Comparison of ENCODE assay signal across 16 cellular contexts in genomic region chr7:48390381-48391327, GRCh38.
DNase-seq lines count a peak whose midpoint lies in the region; ATAC-seq, FAIRE-seq and TF ChIP-seq lines count a peak whose summit lies in the region.
"Had no signal": no experiment of that assay in that cellular context is flagged by ENCODE, and none has a peak within 500 bp of the region (broad histone marks: within the 10 kb centered on the region; RNA-seq: fewer than 3 reads in every experiment).

No MANE protein-coding gene starts in this region.

- H2AFZ ChIP-seq in mesenchymal stem cell (ENCODE audit: low read depth, low read length) (no peak overlapping the region), osteoblast (ENCODE audit: low read length) (no peak overlapping the region)
- H2AFZ ChIP-seq: hepatocyte had no signal

- 64% methylated on average over 4 of the region's 6 CpGs for WGBS in mesenchymal stem cell

- H3K27ac ChIP-seq in SK-N-MC (no peak overlapping the region), mesenchymal stem cell (ENCODE audit: low read length, poor library complexity, severe bottlenecking) (no peak overlapping the region), kidney (ENCODE audit: low read depth in 2 of 2, low read length in 2 of 2) (no peak overlapping the region), osteoblast (ENCODE audit: low read depth, low read length) (no peak overlapping the region)
- H3K27ac ChIP-seq: C4-2B, hepatocyte had no signal

- FAIRE-seq in kidney (lab: Jason Lieb, UNC) = no peak

- no peak overlapping the region for H3K4me3 ChIP-seq in Jurkat, Clone E6-1 (ENCODE audit: low read length)
- no peak overlapping the region for H3K4me3 ChIP-seq in SK-N-MC
- no peak overlapping the region for H3K4me3 ChIP-seq in mesenchymal stem cell (ENCODE audit: insufficient read depth in 1 of 2, low read depth in 1 of 2, low read length in 2 of 2)
- no peak overlapping the region for H3K4me3 ChIP-seq in kidney (ENCODE audit: low read length in 2 of 2)
- no peak overlapping the region for H3K4me3 ChIP-seq in osteoblast (ENCODE audit: insufficient read depth, low read length)
- H3K4me3 ChIP-seq: hepatocyte had no signal

- H3K4ac ChIP-seq in mesenchymal stem cell (ENCODE audit: low read depth in 1 of 2, low read length in 2 of 2) = no peak overlapping the region

- peak; percentile 91 for DNase-seq in GF-D8 (lab: John Stamatoyannopoulos, UW)
- DNase-seq in Jurkat, Clone E6-1 (ENCODE audit: low read depth, low spot score) = peak; percentile 43
- peak; percentile 53 for DNase-seq in SK-N-MC (ENCODE audit: low read depth, low spot score)
- DNase-seq in mesenchymal stem cell = peak; percentile 1
- DNase-seq in kidney = no peak
- DNase-seq in osteoblast (ENCODE audit: insufficient read length, low spot score, missing footprints) = no peak
- DNase-seq: activated T-cell treated with anti-CD3 and anti-CD28 coated beads, Interleukin-2, amount 50 U/mL, for 24 hours; endodermal cell; NCI-H2171; SHP77 treated with DMSO at 0.1 percent for 48 hours; stimulated activated CD4-positive, alpha-beta T cell treated with anti-CD3 and anti-CD28 coated beads, Interleukin-4, amount 100 ng/mL, for 24 hours had no signal

- H2BK120ac ChIP-seq in mesenchymal stem cell (ENCODE audit: low read depth, low read length) = no peak overlapping the region

- TF ChIP-seq CTCF in kidney (IDR thresholded peaks at IDR 0.05; ENCODE audit: borderline replicate concordance, extremely low read depth, insufficient read depth) = no peak
- TF ChIP-seq CTCF in osteoblast (IDR thresholded peaks at IDR 0.05; ENCODE audit: extremely low read depth, low read depth, low read length) = no peak

- no peak overlapping the region for H4K91ac ChIP-seq in mesenchymal stem cell (ENCODE audit: low read length)

- H3K23ac ChIP-seq in mesenchymal stem cell (ENCODE audit: low read length in 2 of 2) = no peak overlapping the region

- no peaks in the 10 kb centered on the region for H3K79me2 ChIP-seq in osteoblast (ENCODE audit: insufficient read depth, low read length)
- H3K79me2 ChIP-seq: hepatocyte had no signal

- no peak for ATAC-seq in GM21447 (IDR thresholded peaks at IDR 0.05; ENCODE audit: unreplicated experiment)
- no peak for ATAC-seq in HG02938 (IDR thresholded peaks at IDR 0.05; ENCODE audit: unreplicated experiment)
- ATAC-seq: WTC11 had no signal

- no peak overlapping the region for H2BK5ac ChIP-seq in mesenchymal stem cell (ENCODE audit: low read depth, low read length, poor library complexity, severe bottlenecking)

- H3K18ac ChIP-seq in mesenchymal stem cell (ENCODE audit: low read depth in 1 of 2, low read length in 2 of 2) = no peak overlapping the region

- H3K27me3 ChIP-seq in mesenchymal stem cell (ENCODE audit: control insufficient read depth in 1 of 2, insufficient read depth in 1 of 2, low read length in 2 of 2) (no peaks in the 10 kb centered on the region), osteoblast (ENCODE audit: insufficient read depth, low read length) (no peaks in the 10 kb centered on the region)
- H3K27me3 ChIP-seq: hepatocyte had no signal

- no peaks in the 10 kb centered on the region for H4K20me1 ChIP-seq in osteoblast (ENCODE audit: insufficient read depth, low read length)

- H3K9me3 ChIP-seq in SK-N-MC (ENCODE audit: low read depth, low read length) = no peaks in the 10 kb centered on the region
- peaks cover 26% of the 10 kb centered on the region for H3K9me3 ChIP-seq in mesenchymal stem cell (ENCODE audit: control insufficient read depth, low read length)
- peaks cover 0 to 8% of the 10 kb centered on the region in 2 donors for H3K9me3 ChIP-seq in kidney (ENCODE audit: control insufficient read depth in 1 of 2, low read length in 2 of 2)
- no peaks in the 10 kb centered on the region for H3K9me3 ChIP-seq in osteoblast (ENCODE audit: low read depth, low read length)

- no peaks in the 10 kb centered on the region for H3K79me1 ChIP-seq in mesenchymal stem cell (replicated peaks; ENCODE audit: low read length, poor library complexity, severe bottlenecking)

- H4K8ac ChIP-seq in mesenchymal stem cell (ENCODE audit: low read length) = no peak overlapping the region

- intact Hi-C loops in kidney (cut with DNase I) = no loop called here

- no peak overlapping the region for H3K9ac ChIP-seq in SK-N-MC (ENCODE audit: insufficient read length)
- H3K9ac ChIP-seq in mesenchymal stem cell (ENCODE audit: low read length) = no peak overlapping the region
- no peak overlapping the region for H3K9ac ChIP-seq in kidney (ENCODE audit: low read length in 2 of 2)

- H2AK5ac ChIP-seq in mesenchymal stem cell (ENCODE audit: low read length, severe bottlenecking) = no peak overlapping the region

- no peaks in the 10 kb centered on the region for H3K36me3 ChIP-seq in SK-N-MC (ENCODE audit: insufficient read depth, low read length)
- H3K36me3 ChIP-seq in mesenchymal stem cell (ENCODE audit: control insufficient read depth in 1 of 2, insufficient read depth in 2 of 2, low read depth in 1 of 2, low read length in 2 of 2) = no peaks in the 10 kb centered on the region
- no peaks in the 10 kb centered on the region for H3K36me3 ChIP-seq in kidney (ENCODE audit: control insufficient read depth in 1 of 2, insufficient read depth in 2 of 2, low read length in 2 of 2)
- no peaks in the 10 kb centered on the region for H3K36me3 ChIP-seq in osteoblast (ENCODE audit: insufficient read depth, low read length)

- no peak overlapping the region for H2BK12ac ChIP-seq in mesenchymal stem cell (ENCODE audit: low read length in 2 of 2)

- peaks cover 3% of the 10 kb centered on the region for H3K4me1 ChIP-seq in mesenchymal stem cell (ENCODE audit: control insufficient read depth, insufficient read depth, low read depth, low read length)
- no peaks in the 10 kb centered on the region for H3K4me1 ChIP-seq in kidney (ENCODE audit: control insufficient read depth in 1 of 2, insufficient read depth in 1 of 2, low read depth in 1 of 2, low read length in 2 of 2)
- H3K4me1 ChIP-seq in osteoblast (ENCODE audit: insufficient read depth, low read length) = no peaks in the 10 kb centered on the region

- H3K4me2 ChIP-seq in mesenchymal stem cell (ENCODE audit: low read length, poor library complexity, severe bottlenecking) (no peak overlapping the region), osteoblast (ENCODE audit: insufficient read depth, low read length) (no peak overlapping the region)
- H3K4me2 ChIP-seq: hepatocyte had no signal

- no peak overlapping the region for H2BK15ac ChIP-seq in mesenchymal stem cell (ENCODE audit: low read depth, poor library complexity, severe bottlenecking)

- no peak overlapping the region for H3K14ac ChIP-seq in mesenchymal stem cell (ENCODE audit: low read length in 2 of 2)

Comparison
In these comparisons a context has a peak if more than half of its experiments do, and no peak if none do; other contexts are left out.
1. DNase-seq: peak in GF-D8 (single experiment), Jurkat, Clone E6-1 (single experiment), SK-N-MC (single experiment) and mesenchymal stem cell (single experiment); none in kidney (single experiment) and osteoblast (single experiment).